In genomic region chr3:72800869-72801268, GRCh38 we compare ENCODE assay signal across 27 cellular contexts. TPM values are rescaled to one million over a fixed set of nuclear protein-coding genes. Genes with fewer than 3 reads are reported as not detected.
DNase-seq lines count a peak whose midpoint lies in the region; ATAC-seq lines count a peak whose summit lies in the region.
"Had no signal": no experiment of that assay in that cellular context is flagged by ENCODE, and none has a peak within 500 bp of the region (broad histone marks: within the 10 kb centered on the region; RNA-seq: fewer than 3 reads in every experiment).

No MANE protein-coding gene starts in this region.

- DNase-seq in activated T-cell treated with anti-CD3 and anti-CD28 coated beads, Interleukin-2, amount 50 U/mL, for 4 hours = no peak
- DNase-seq in activated T-cell treated with anti-CD3 and anti-CD28 coated beads for 4 hours (no peak), GM23248 (no peak)
- no peak for DNase-seq in activated T-helper 1 cell treated with anti-CD3 and anti-CD28 coated beads, Interleukin-12 subunit alpha, Interleukin-12 subunit beta, Interleukin-2, Interleukin-4 antibody, amounts not matched to agents 30 ng/mL and 10 ng/mL and 1 ng/mL, durations not matched to agents 14 hours and 24 hours and 36 hours (ENCODE audit: low spot score)
- DNase-seq: activated CD4-positive, CD25-positive, alpha-beta regulatory T cell treated with anti-CD3 and anti-CD28 coated beads, Interleukin-2, amount 50 U/mL, for 72 hours; central memory CD4-positive, alpha-beta T cell; hypothalamus; immature natural killer cell; Karpas-422; left colon; MV-4-11; nephron progenitor cell; retina; RPMI8226; stimulated activated CD8-positive, alpha-beta memory T cell treated with anti-CD3 and anti-CD28 coated beads, Interleukin-4, amount 100 ng/mL, for 48 hours; T-helper 1 cell; trophoblast cell had no signal

- no peaks in the 10 kb centered on the region for H3K27me3 ChIP-seq in GM23248 (replicated peaks; ENCODE audit: insufficient read depth)
- H3K27me3 ChIP-seq: SJSA1 had no signal

- no peaks in the 10 kb centered on the region; the same call in 1 of the 2 replicates for H3K36me3 ChIP-seq in GM23248 (ENCODE audit: low read depth)
- H3K36me3 ChIP-seq: HAP-1, SJSA1 had no signal

- H3K9me3 ChIP-seq in GM23248 (ENCODE audit: low read depth) = no peaks in the 10 kb centered on the region
- H3K9me3 ChIP-seq: HAP-1, SJSA1 had no signal

- no peak overlapping the region for H2AFZ ChIP-seq in GM23248

- in situ Hi-C loops in GM23248 (cut with MboI) = no loop called here

- no peak overlapping the region for H3K4me3 ChIP-seq in GM23248
- H3K4me3 ChIP-seq: HAP-1, SJSA1, skin epidermis had no signal

- H3K36me3 Mint-ChIP-seq in activated T-cell treated with anti-CD3 and anti-CD28 coated beads, Interleukin-2, amount 50 U/mL, for 4 hours (ENCODE audit: insufficient read depth) = peaks cover 34% of the 10 kb centered on the region
- peaks cover 18% of the 10 kb centered on the region for H3K36me3 Mint-ChIP-seq in activated T-helper 1 cell treated with anti-CD3 and anti-CD28 coated beads, Interleukin-12 subunit alpha, Interleukin-12 subunit beta, Interleukin-2, Interleukin-4 antibody, amounts not matched to agents 30 ng/mL and 10 ng/mL and 1 ng/mL, durations not matched to agents 14 hours and 24 hours and 36 hours (ENCODE audit: low read depth)
- peaks cover 48% of the 10 kb centered on the region for H3K36me3 Mint-ChIP-seq in stimulated activated naive CD8-positive, alpha-beta T cell treated with anti-CD3 and anti-CD28 coated beads, Interleukin-15, Interleukin-2, amounts not matched to agents 100 ng/mL and 50 ng/mL, for 24 hours (ENCODE audit: low read depth)

- H3K4me1 Mint-ChIP-seq in activated T-cell treated with anti-CD3 and anti-CD28 coated beads, Interleukin-2, amount 50 U/mL, for 4 hours (ENCODE audit: low read depth) = peaks cover 12% of the 10 kb centered on the region
- peaks cover 8% of the 10 kb centered on the region for H3K4me1 Mint-ChIP-seq in activated T-helper 1 cell treated with anti-CD3 and anti-CD28 coated beads, Interleukin-12 subunit alpha, Interleukin-12 subunit beta, Interleukin-2, Interleukin-4 antibody, amounts not matched to agents 30 ng/mL and 10 ng/mL and 1 ng/mL, durations not matched to agents 14 hours and 24 hours and 36 hours (ENCODE audit: low read depth)
- peaks cover 33% of the 10 kb centered on the region for H3K4me1 Mint-ChIP-seq in stimulated activated naive CD8-positive, alpha-beta T cell treated with anti-CD3 and anti-CD28 coated beads, Interleukin-15, Interleukin-2, amounts not matched to agents 100 ng/mL and 50 ng/mL, for 24 hours (ENCODE audit: low read depth)
- H3K4me1 Mint-ChIP-seq: B cell, immature natural killer cell had no signal

- no peaks in the 10 kb centered on the region for H3K9me3 Mint-ChIP-seq in activated T-cell treated with anti-CD3 and anti-CD28 coated beads, Interleukin-2, amount 50 U/mL, for 4 hours
- no peaks in the 10 kb centered on the region for H3K9me3 Mint-ChIP-seq in activated T-helper 1 cell treated with anti-CD3 and anti-CD28 coated beads, Interleukin-12 subunit alpha, Interleukin-12 subunit beta, Interleukin-2, Interleukin-4 antibody, amounts not matched to agents 30 ng/mL and 10 ng/mL and 1 ng/mL, durations not matched to agents 14 hours and 24 hours and 36 hours
- no peaks in the 10 kb centered on the region for H3K9me3 Mint-ChIP-seq in stimulated activated naive CD8-positive, alpha-beta T cell treated with anti-CD3 and anti-CD28 coated beads, Interleukin-15, Interleukin-2, amounts not matched to agents 100 ng/mL and 50 ng/mL, for 24 hours
- H3K9me3 Mint-ChIP-seq: dendritic cell treated with granulocyte-macrophage colony-stimulating factor and Interleukin-4, amounts not matched to agents 40 ng/mL and 50 ng/mL, for 4 days; immature natural killer cell had no signal

- H3K9me2 ChIP-seq in GM23248 (ENCODE audit: insufficient read depth) = no peaks in the 10 kb centered on the region

- ATAC-seq in activated T-cell treated with anti-CD3 and anti-CD28 coated beads, Interleukin-2, amount 50 U/mL, for 4 hours = peak; percentile 58 to 69
- ATAC-seq in GM21529 (IDR thresholded peaks at IDR 0.05; ENCODE audit: unreplicated experiment) (peak; percentile 79), GM18861 (IDR thresholded peaks at IDR 0.05; ENCODE audit: unreplicated experiment) (no peak), HG03045 (IDR thresholded peaks at IDR 0.05; ENCODE audit: unreplicated experiment) (no peak)
- ATAC-seq: HepG2, left colon had no signal

- H3K4me1 ChIP-seq in GM23248 (ENCODE audit: insufficient read depth) = no peaks in the 10 kb centered on the region
- H3K4me1 ChIP-seq: HAP-1, SJSA1 had no signal

- peak overlapping the region; percentile 31 for H3K27ac Mint-ChIP-seq in activated T-helper 1 cell treated with anti-CD3 and anti-CD28 coated beads, Interleukin-12 subunit alpha, Interleukin-12 subunit beta, Interleukin-2, Interleukin-4 antibody, amounts not matched to agents 30 ng/mL and 10 ng/mL and 1 ng/mL, durations not matched to agents 14 hours and 24 hours and 36 hours
- peak overlapping the region; percentile 53 for H3K27ac Mint-ChIP-seq in stimulated activated naive CD8-positive, alpha-beta T cell treated with anti-CD3 and anti-CD28 coated beads, Interleukin-15, Interleukin-2, amounts not matched to agents 100 ng/mL and 50 ng/mL, for 24 hours
- H3K27ac Mint-ChIP-seq: B cell; dendritic cell treated with granulocyte-macrophage colony-stimulating factor and Interleukin-4, amounts not matched to agents 40 ng/mL and 50 ng/mL, for 4 days; immature natural killer cell; nephron progenitor cell had no signal

- H3K4me2 ChIP-seq in GM23248 (ENCODE audit: unreplicated experiment) = no peak overlapping the region

- H3K9ac ChIP-seq in GM23248 = no peak overlapping the region

- H3F3A ChIP-seq in GM23248 (ENCODE audit: insufficient read depth) = no peaks in the 10 kb centered on the region

- H3K27me3 Mint-ChIP-seq in activated T-cell treated with anti-CD3 and anti-CD28 coated beads, Interleukin-2, amount 50 U/mL, for 4 hours (ENCODE audit: low read depth) = no peaks in the 10 kb centered on the region
- H3K27me3 Mint-ChIP-seq in activated T-helper 1 cell treated with anti-CD3 and anti-CD28 coated beads, Interleukin-12 subunit alpha, Interleukin-12 subunit beta, Interleukin-2, Interleukin-4 antibody, amounts not matched to agents 30 ng/mL and 10 ng/mL and 1 ng/mL, durations not matched to agents 14 hours and 24 hours and 36 hours (ENCODE audit: insufficient read depth) = no peaks in the 10 kb centered on the region
- H3K27me3 Mint-ChIP-seq in stimulated activated naive CD8-positive, alpha-beta T cell treated with anti-CD3 and anti-CD28 coated beads, Interleukin-15, Interleukin-2, amounts not matched to agents 100 ng/mL and 50 ng/mL, for 24 hours = no peaks in the 10 kb centered on the region
- H3K27me3 Mint-ChIP-seq: B cell; dendritic cell treated with granulocyte-macrophage colony-stimulating factor and Interleukin-4, amounts not matched to agents 40 ng/mL and 50 ng/mL, for 4 days had no signal

- H3K4me3 Mint-ChIP-seq in activated T-cell treated with anti-CD3 and anti-CD28 coated beads, Interleukin-2, amount 50 U/mL, for 4 hours = no peak overlapping the region
- no peak overlapping the region for H3K4me3 Mint-ChIP-seq in activated T-helper 1 cell treated with anti-CD3 and anti-CD28 coated beads, Interleukin-12 subunit alpha, Interleukin-12 subunit beta, Interleukin-2, Interleukin-4 antibody, amounts not matched to agents 30 ng/mL and 10 ng/mL and 1 ng/mL, durations not matched to agents 14 hours and 24 hours and 36 hours
- no peak overlapping the region for H3K4me3 Mint-ChIP-seq in stimulated activated naive CD8-positive, alpha-beta T cell treated with anti-CD3 and anti-CD28 coated beads, Interleukin-15, Interleukin-2, amounts not matched to agents 100 ng/mL and 50 ng/mL, for 24 hours
- H3K4me3 Mint-ChIP-seq: B cell; dendritic cell treated with granulocyte-macrophage colony-stimulating factor and Interleukin-4, amounts not matched to agents 40 ng/mL and 50 ng/mL, for 4 days; immature natural killer cell; nephron progenitor cell had no signal

- no peaks in the 10 kb centered on the region for H4K20me1 ChIP-seq in GM23248 (ENCODE audit: insufficient read depth)

- H3K27ac ChIP-seq in GM23248 = no peak overlapping the region
- H3K27ac ChIP-seq: SJSA1, skin epidermis had no signal

- H3K79me2 ChIP-seq in GM23248 (ENCODE audit: insufficient read depth) = no peaks in the 10 kb centered on the region

- intact Hi-C loops in activated T-helper 1 cell treated with anti-CD3 and anti-CD28 coated beads, Interleukin-12 subunit alpha, Interleukin-12 subunit beta, Interleukin-2, Interleukin-4 antibody, amounts not matched to agents 30 ng/mL and 10 ng/mL and 1 ng/mL, durations not matched to agents 14 hours and 24 hours and 36 hours (cut with micrococcal nuclease) = loop anchor here (1.0 to 5.0 kb wide), 2 partner anchors 39 to 280 kb away; no protein-coding TSS in a partner anchor

RNA-seq across cellular contexts. Expression of gene SHQ1, which starts 47.4 kb away (rescaled TPM):
- total RNA-seq in activated T-cell treated with anti-CD3 and anti-CD28 coated beads, Interleukin-2, amount 50 U/mL, for 4 hours = 10 to 100 TPM; 39.2 to 52.1 (median 44.4) TPM
- 46.1 and 48.5 TPM in 2 replicates for total RNA-seq in activated T-helper 1 cell treated with anti-CD3 and anti-CD28 coated beads, Interleukin-12 subunit alpha, Interleukin-12 subunit beta, Interleukin-2, Interleukin-4 antibody, amounts not matched to agents 30 ng/mL and 10 ng/mL and 1 ng/mL, durations not matched to agents 14 hours and 24 hours and 36 hours
- 23.3 and 23.6 TPM in 2 replicates for total RNA-seq in GM23248 (2014; rRNA removed; shearing (Covaris generic))
- 20.4 and 24.0 TPM in 2 replicates for polyA plus RNA-seq in GM23248 (2016; fragmentation: Nextera tagmentation; extraction: Ambion mirVana)

Comparison
In these comparisons a context has a peak if more than half of its experiments do, and no peak if none do; other contexts are left out.
1. ATAC-seq: peak in activated T-cell treated with anti-CD3 and anti-CD28 coated beads, Interleukin-2, amount 50 U/mL, for 4 hours (2 of 2) and GM21529 (single experiment); none in GM18861 (single experiment) and HG03045 (single experiment).